In genomic region chr20:37244572-37244957, GRCh38 we compare ENCODE assay signal across 13 cellular contexts. TPM values are rescaled to one million over a fixed set of nuclear protein-coding genes. Genes with fewer than 3 reads are reported as not detected.
DNase-seq lines count a peak whose midpoint lies in the region; ATAC-seq and TF ChIP-seq lines count a peak whose summit lies in the region.
"Had no signal": no experiment of that assay in that cellular context is flagged by ENCODE, and none has a peak within 500 bp of the region (broad histone marks: within the 10 kb centered on the region; RNA-seq: fewer than 3 reads in every experiment).

No MANE protein-coding gene starts in this region.

- H3K27me3 ChIP-seq in HUES48 (ENCODE audit: control insufficient read depth, insufficient read depth, low read length): no peaks in the 10 kb centered on the region
- H3K27me3 ChIP-seq: Peyer's patch had no signal

- H3K36me3 ChIP-seq in HUES48 (ENCODE audit: control insufficient read depth, insufficient read depth, low read length): peaks cover 45% of the 10 kb centered on the region

- H3K27ac Mint-ChIP-seq in WTC11 (peak overlapping the region; percentile 86; the same call in 1 of the 2 replicates), neural crest cell (ENCODE audit: unreplicated experiment) (no peak overlapping the region), Calu3 (ENCODE audit: unreplicated experiment) (no peak overlapping the region)

- H3K36me3 Mint-ChIP-seq in WTC11 (peaks cover 43% of the 10 kb centered on the region), neural crest cell (ENCODE audit: low read depth) (peaks cover 24% of the 10 kb centered on the region), Calu3 (ENCODE audit: insufficient read depth, unreplicated experiment) (peaks cover 52% of the 10 kb centered on the region)

- no peaks in the 10 kb centered on the region for H3K27me3 Mint-ChIP-seq in WTC11 (ENCODE audit: low read depth)
- no peaks in the 10 kb centered on the region for H3K27me3 Mint-ChIP-seq in neural crest cell (ENCODE audit: low read depth)
- H3K27me3 Mint-ChIP-seq in Calu3 (ENCODE audit: unreplicated experiment): no peaks in the 10 kb centered on the region

- CTCF ChIA-PET in WTC11 (lab: Charles Lee): interaction anchor here (1.4 to 1.7 kb wide), 3 partner anchors 11 to 52 kb away, joined by 5 to 10 read pairs (median 7); no protein-coding TSS in a partner anchor
- CTCF ChIA-PET in Calu3 (lab: Charles Lee): no interaction called here

- H3K4me3 Mint-ChIP-seq in WTC11 (no peak overlapping the region), neural crest cell (peak overlapping the region; percentile 18), Calu3 (ENCODE audit: low read depth, unreplicated experiment) (no peak overlapping the region)

- BruUV-seq in Calu3 (replicated peaks; lab: Mats Ljungman, UMichigan): no TSS peak

- peaks cover 19% of the 10 kb centered on the region for H3K4me1 ChIP-seq in HUES48 (ENCODE audit: control insufficient read depth, insufficient read depth, low read length)
- H3K4me1 ChIP-seq: Peyer's patch had no signal

- no peaks in the 10 kb centered on the region for H3K9me3 ChIP-seq in HUES48 (ENCODE audit: control insufficient read depth, insufficient read depth, low read length)
- H3K9me3 ChIP-seq: Peyer's patch had no signal

- POLR2A ChIA-PET in WTC11 (lab: Charles Lee): no interaction called here

- H3K9me3 Mint-ChIP-seq in WTC11 (no peaks in the 10 kb centered on the region), neural crest cell (no peaks in the 10 kb centered on the region), Calu3 (ENCODE audit: low read depth, unreplicated experiment) (no peaks in the 10 kb centered on the region)

- H3K9ac ChIP-seq in HUES48 (ENCODE audit: low read depth, low read length): no peak overlapping the region

- H3K4me1 Mint-ChIP-seq in WTC11 (peaks cover 22% of the 10 kb centered on the region), neural crest cell (peaks cover 43% of the 10 kb centered on the region), Calu3 (ENCODE audit: low read depth, unreplicated experiment) (no peaks in the 10 kb centered on the region)

- no peak for TF ChIP-seq CTCF in WTC11 (IDR thresholded peaks at IDR 0.05)
- TF ChIP-seq CTCF in neural crest cell (conservative IDR thresholded peaks at IDR 0.05): no peak
- no peak for TF ChIP-seq CTCF in Calu3 (IDR thresholded peaks at IDR 0.05; ENCODE audit: unreplicated experiment)

- peak; percentile 46 for DNase-seq in NCI-H2107 treated with DMSO at 0.1 percent for 48 hours (lab: John Stamatoyannopoulos, UW; ENCODE audit: unreplicated experiment)
- DNase-seq in NCI-H2107 (lab: John Stamatoyannopoulos, UW): no peak
- DNase-seq in WTC11 (ENCODE audit: low spot score): no peak
- no peak for DNase-seq in neural crest cell (ENCODE audit: low read depth, low spot score)
- DNase-seq in GM03348 (ENCODE audit: low spot score): no peak
- DNase-seq in stimulated activated CD4-positive, alpha-beta T cell treated with anti-CD3 and anti-CD28 coated beads, Interleukin-4, amount 100 ng/mL, for 4 hours: no peak
- no peak for DNase-seq in Calu3
- DNase-seq: DMS153, KBM-7, NCI-H1048, NCI-H69, Peyer's patch had no signal

- no peak for ATAC-seq in WTC11

- no peak overlapping the region for H3K4me3 ChIP-seq in HUES48 (ENCODE audit: low read depth, low read length)
- H3K4me3 ChIP-seq: Peyer's patch had no signal

- H3K27ac ChIP-seq in HUES48 (ENCODE audit: low read depth, low read length): peak overlapping the region; percentile 90
- H3K27ac ChIP-seq: Peyer's patch had no signal

- intact Hi-C loops in Calu3 (cut with micrococcal nuclease; ENCODE audit: unreplicated experiment): no loop called here

TF ChIP-seq in WTC11, 78 proteins besides CTCF, POLR2A, EP300 and RAD21:
- TF ChIP-seq NR3C1 (CRISPR knock-in tag; conservative IDR thresholded peaks at IDR 0.05; ENCODE audit: low read depth): no peak
- TF ChIP-seq ATF2 (CRISPR knock-in tag; IDR thresholded peaks at IDR 0.05; ENCODE audit: borderline replicate concordance, low read depth): no peak
- no peak for TF ChIP-seq KAT7 (CRISPR knock-in tag; IDR thresholded peaks at IDR 0.05; ENCODE audit: borderline replicate concordance)
- no peak for TF ChIP-seq TEAD4 (CRISPR knock-in tag; IDR thresholded peaks at IDR 0.05)
- TF ChIP-seq ATF6 (CRISPR knock-in tag; IDR thresholded peaks at IDR 0.05): no peak
- TF ChIP-seq, protein P1, sequence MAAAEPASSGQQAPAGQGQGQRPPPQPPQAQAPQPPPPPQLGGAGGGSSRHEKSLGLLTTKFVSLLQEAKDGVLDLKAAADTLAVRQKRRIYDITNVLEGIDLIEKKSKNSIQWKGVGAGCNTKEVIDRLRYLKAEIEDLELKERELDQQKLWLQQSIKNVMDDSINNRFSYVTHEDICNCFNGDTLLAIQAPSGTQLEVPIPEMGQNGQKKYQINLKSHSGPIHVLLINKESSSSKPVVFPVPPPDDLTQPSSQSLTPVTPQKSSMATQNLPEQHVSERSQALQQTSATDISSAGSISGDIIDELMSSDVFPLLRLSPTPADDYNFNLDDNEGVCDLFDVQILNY (CRISPR knock-in tag; IDR thresholded peaks at IDR 0.05): no peak
- no peak for TF ChIP-seq ELF4 (CRISPR knock-in tag; IDR thresholded peaks at IDR 0.05; ENCODE audit: low read depth)
- TF ChIP-seq IRF1 (CRISPR knock-in tag; IDR thresholded peaks at IDR 0.05): no peak
- TF ChIP-seq HMGA2 (CRISPR knock-in tag; IDR thresholded peaks at IDR 0.05): no peak
- no peak for TF ChIP-seq ZNF416 (CRISPR knock-in tag; IDR thresholded peaks at IDR 0.05)
- no peak for TF ChIP-seq ZNF396 (CRISPR knock-in tag; IDR thresholded peaks at IDR 0.05; ENCODE audit: borderline replicate concordance)
- TF ChIP-seq FOXP1 (CRISPR knock-in tag; IDR thresholded peaks at IDR 0.05; ENCODE audit: borderline replicate concordance): no peak
- no peak for TF ChIP-seq FOXK1 (CRISPR knock-in tag; IDR thresholded peaks at IDR 0.05)
- TF ChIP-seq SMAD3 (CRISPR knock-in tag; IDR thresholded peaks at IDR 0.05; ENCODE audit: borderline replicate concordance): no peak
- TF ChIP-seq, protein P2, sequence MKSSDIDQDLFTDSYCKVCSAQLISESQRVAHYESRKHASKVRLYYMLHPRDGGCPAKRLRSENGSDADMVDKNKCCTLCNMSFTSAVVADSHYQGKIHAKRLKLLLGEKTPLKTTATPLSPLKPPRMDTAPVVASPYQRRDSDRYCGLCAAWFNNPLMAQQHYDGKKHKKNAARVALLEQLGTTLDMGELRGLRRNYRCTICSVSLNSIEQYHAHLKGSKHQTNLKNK (CRISPR knock-in tag; IDR thresholded peaks at IDR 0.05): no peak
- TF ChIP-seq ZNF317 (CRISPR knock-in tag; IDR thresholded peaks at IDR 0.05; ENCODE audit: borderline replicate concordance, low read depth): no peak

RNA-seq across cellular contexts. Expression of gene GHRH, which starts 17.0 kb away (rescaled TPM):
- total RNA-seq in WTC11 (2021): 0.74 TPM in 1 of 3 replicates, not detected in the others
- not detected in 2 replicates for total RNA-seq in neural crest cell
- total RNA-seq in Calu3 (2022): not detected in 2 replicates
- total RNA-seq: Peyer's patch had no signal

RNA-seq across cellular contexts. Expression of gene MANBAL, which starts 44.9 kb away (rescaled TPM):
- total RNA-seq in WTC11 (2021) (41.7 to 48.6 TPM (median 48.5 TPM) in 3 replicates), neural crest cell (44.8 and 50.8 TPM in 2 replicates), Calu3 (2022) (77.0 and 77.2 TPM in 2 replicates)
